Comparison of ENCODE assay signal across 1 cellular context in genomic region chr1:43074244-43074643, GRCh38.
TF ChIP-seq lines count a peak whose summit lies in the region.

No MANE protein-coding gene starts in this region.

TF ChIP-seq in GM23338, 12 proteins besides CTCF, POLR2A, EP300 and RAD21 (continued from another document):
- TF ChIP-seq ETS1 (IDR thresholded peaks at IDR 0.05) (no peak), POLR2AphosphoS5 (IDR thresholded peaks at IDR 0.05; ENCODE audit: low read depth) (no peak), NANOG (IDR thresholded peaks at IDR 0.05; ENCODE audit: borderline replicate concordance) (no peak), STAT1 (IDR thresholded peaks at IDR 0.05; ENCODE audit: unreplicated experiment) (no peak), EZH2 (IDR thresholded peaks at IDR 0.05; ENCODE audit: low read depth, unreplicated experiment) (no peak), JUNB (IDR thresholded peaks at IDR 0.05; ENCODE audit: unreplicated experiment) (no peak), ZNF114 (CRISPR knock-in tag; IDR thresholded peaks at IDR 0.05) (no peak), EZH2phosphoT487 (IDR thresholded peaks at IDR 0.05; ENCODE audit: unreplicated experiment) (no peak), CREB1 (CRISPR knock-in tag; IDR thresholded peaks at IDR 0.05; ENCODE audit: low read depth) (no peak), REST (IDR thresholded peaks at IDR 0.05; ENCODE audit: unreplicated experiment) (no peak)
